ENCODE assay signal across 20 cellular contexts in genomic region chr15:63391669-63392354, GRCh38. TPM values are rescaled to one million over a fixed set of nuclear protein-coding genes. Genes with fewer than 3 reads are reported as not detected.
DNase-seq lines count a peak whose midpoint lies in the region; ATAC-seq and TF ChIP-seq lines count a peak whose summit lies in the region.
"Had no signal": no experiment of that assay in that cellular context is flagged by ENCODE, and none has a peak within 500 bp of the region (broad histone marks: within the 10 kb centered on the region; RNA-seq: fewer than 3 reads in every experiment).

No MANE protein-coding gene starts in this region.

- no peak overlapping the region for H3K4me2 ChIP-seq in IMR-90 (ENCODE audit: low read depth, low read length)

- in situ Hi-C loops in IMR-90 (cut with MboI; ENCODE audit: low sequenced_read_pairs) (no loop called here), gastrocnemius medialis (cut with MboI; ENCODE audit: low sequenced_read_pairs in 4 of 4) (loop anchor here in 1 of 4 donors (10.0 kb wide), 1 partner anchor 97 kb away; no protein-coding TSS in a partner anchor)

- H3K4me3 ChIP-seq in IMR-90 (ENCODE audit: insufficient read depth, low read depth, low read length) (no peak overlapping the region), gastrocnemius medialis (no peak overlapping the region)
- H3K4me3 ChIP-seq: BLaER1 treated with 17β-estradiol and CSF1 and Interleukin-3, amounts not matched to agents 10 nM and 100 nM; GM23248; MG63 had no signal

- H3K36me3 ChIP-seq in IMR-90 (ENCODE audit: control insufficient read depth, insufficient read depth, low read length): no peaks in the 10 kb centered on the region
- H3K36me3 ChIP-seq in gastrocnemius medialis: no peaks in the 10 kb centered on the region
- H3K36me3 ChIP-seq: BLaER1 treated with 17β-estradiol and CSF1 and Interleukin-3, amounts not matched to agents 10 nM and 100 nM; MG63 had no signal

- H3K4me3 Mint-ChIP-seq in activated naive CD4-positive, alpha-beta T cell treated with anti-CD3 and anti-CD28 coated beads, Interleukin-2, amount 50 U/mL, for 24 hours: peak overlapping the region; percentile 60
- no peak overlapping the region for H3K4me3 Mint-ChIP-seq in nephron progenitor cell

- intact Hi-C loops in IMR-90 (cut with micrococcal nuclease) (no loop called here), gastrocnemius medialis (cut with DNase I; ENCODE audit: low total_unique reads) (no loop called here)

- H3K56ac ChIP-seq in IMR-90 (ENCODE audit: extremely low read depth, insufficient read depth, low read length): no peak overlapping the region

- no peak overlapping the region for H4K8ac ChIP-seq in IMR-90 (ENCODE audit: low read depth in 2 of 2, low read length in 2 of 2)

- H2BK5ac ChIP-seq in IMR-90 (ENCODE audit: low read depth, low read length, poor library complexity, severe bottlenecking): no peak overlapping the region

- no TSS peak for BruUV-seq in IMR-90 (replicated peaks; lab: Mats Ljungman, UMichigan)

- no peak overlapping the region for H3K18ac ChIP-seq in IMR-90 (ENCODE audit: low read depth, low read length)

- H2AK9ac ChIP-seq in IMR-90 (replicated peaks; ENCODE audit: low read depth, low read length, poor library complexity): peak overlapping the region; percentile 20

- H3K27ac ChIP-seq in IMR-90 (ENCODE audit: insufficient read depth, low read length) (no peak overlapping the region), VCaP (peak overlapping the region; percentile 59), gastrocnemius medialis (no peak overlapping the region)
- H3K27ac ChIP-seq: BLaER1 treated with 17β-estradiol and CSF1 and Interleukin-3, amounts not matched to agents 10 nM and 100 nM; GM23248 had no signal

- no peak for TF ChIP-seq RAD21 in IMR-90 (IDR thresholded peaks at IDR 0.05; ENCODE audit: low read length)

- dilution Hi-C loops in IMR-90 (cut with HindIII; ENCODE audit: low sequenced_read_pairs, unreplicated experiment): no loop called here

- H3K27me3 Mint-ChIP-seq in activated naive CD4-positive, alpha-beta T cell treated with anti-CD3 and anti-CD28 coated beads, Interleukin-2, amount 50 U/mL, for 24 hours: no peaks in the 10 kb centered on the region
- peaks cover 5% of the 10 kb centered on the region for H3K27me3 Mint-ChIP-seq in nephron progenitor cell (ENCODE audit: low read depth, poor library complexity)

- no peaks in the 10 kb centered on the region for H3K79me1 ChIP-seq in IMR-90 (ENCODE audit: low read depth in 1 of 2, low read length in 2 of 2)

- no peak for DNase-seq in activated naive CD4-positive, alpha-beta T cell treated with Interleukin-2 at 50 U/mL for 16 hours
- no peak for DNase-seq in IMR-90
- DNase-seq in nephron progenitor cell: no peak
- DNase-seq in gastrocnemius medialis: no peak
- DNase-seq in NCI-H1092 (lab: John Stamatoyannopoulos, UW): no peak
- DNase-seq: COR-L47, DMS153, EL, GM23248, HCEC 1CT, MG63, NCI-H1092 treated with DMSO at 0.1 percent for 48 hours, NCI-H2227 treated with DMSO at 0.1 percent for 48 hours, NCI-H524, SHP77 had no signal

- H3K9me3 ChIP-seq in IMR-90 (ENCODE audit: control insufficient read depth, insufficient read depth, low read length) (no peaks in the 10 kb centered on the region), gastrocnemius medialis (no peaks in the 10 kb centered on the region)
- H3K9me3 ChIP-seq: BLaER1 treated with 17β-estradiol and CSF1 and Interleukin-3, amounts not matched to agents 10 nM and 100 nM; MG63 had no signal

- H4K5ac ChIP-seq in IMR-90 (ENCODE audit: low read depth, low read length): no peak overlapping the region

- no peaks in the 10 kb centered on the region for H3K36me3 Mint-ChIP-seq in activated naive CD4-positive, alpha-beta T cell treated with anti-CD3 and anti-CD28 coated beads, Interleukin-2, amount 50 U/mL, for 24 hours
- no peaks in the 10 kb centered on the region for H3K36me3 Mint-ChIP-seq in nephron progenitor cell (ENCODE audit: low read depth)

- H3K4ac ChIP-seq in IMR-90 (ENCODE audit: low read depth, low read length): no peak overlapping the region

- TF ChIP-seq CTCF in IMR-90 (conservative IDR thresholded peaks at IDR 0.05; ENCODE audit: low read depth, low read length): no peak
- no peak for TF ChIP-seq CTCF in VCaP (conservative IDR thresholded peaks at IDR 0.05)
- TF ChIP-seq CTCF in nephron progenitor cell (IDR thresholded peaks at IDR 0.05): no peak
- TF ChIP-seq CTCF in gastrocnemius medialis (IDR thresholded peaks at IDR 0.05 in 4 of 5, conservative IDR thresholded peaks at IDR 0.05 in 1 of 5): no peak

- H3K27ac Mint-ChIP-seq in activated naive CD4-positive, alpha-beta T cell treated with anti-CD3 and anti-CD28 coated beads, Interleukin-2, amount 50 U/mL, for 24 hours: no peak overlapping the region
- peak overlapping the region; percentile 0 for H3K27ac Mint-ChIP-seq in nephron progenitor cell

- no peak overlapping the region for H3K23ac ChIP-seq in IMR-90 (ENCODE audit: low read depth, low read length)

- no peak overlapping the region for H2BK20ac ChIP-seq in IMR-90 (ENCODE audit: low read depth, low read length)

- CTCF ChIA-PET in IMR-90 (lab: Yijun Ruan, JAX): no interaction called here

- H3K4me1 ChIP-seq in IMR-90 (ENCODE audit: control insufficient read depth, insufficient read depth, low read length) (no peaks in the 10 kb centered on the region), gastrocnemius medialis (peaks cover 6 to 21% of the 10 kb centered on the region in 2 donors)

- ATAC-seq in IMR-90 (ENCODE audit: low read depth) (no peak), HG03139 (IDR thresholded peaks at IDR 0.05; ENCODE audit: unreplicated experiment) (no peak), gastrocnemius medialis (no peak)
- ATAC-seq: Panc1 had no signal

- H4K91ac ChIP-seq in IMR-90 (ENCODE audit: insufficient read depth, low read depth, low read length): no peak overlapping the region

- H4K20me1 ChIP-seq in IMR-90 (ENCODE audit: insufficient read depth, low read length): no peaks in the 10 kb centered on the region
- H4K20me1 ChIP-seq: BLaER1 treated with 17β-estradiol and CSF1 and Interleukin-3, amounts not matched to agents 10 nM and 100 nM had no signal

- 78% methylated on average over 3 of the region's 6 CpGs; no CpG with 5 or more reads in 1 of the 2 experiments for WGBS in IMR-90 (ENCODE audit: extremely low coverage in 2 of 2, insufficient read length in 1 of 2), 2 experiments

- no peak overlapping the region for H2AK5ac ChIP-seq in IMR-90 (ENCODE audit: low read depth, low read length)

- H3K9me3 Mint-ChIP-seq in activated naive CD4-positive, alpha-beta T cell treated with anti-CD3 and anti-CD28 coated beads, Interleukin-2, amount 50 U/mL, for 24 hours: no peaks in the 10 kb centered on the region
- no peaks in the 10 kb centered on the region for H3K9me3 Mint-ChIP-seq in nephron progenitor cell

- H3K14ac ChIP-seq in IMR-90 (replicated peaks; ENCODE audit: low read depth, low read length): peak overlapping the region; percentile 39; the same call in 1 of the 2 replicates

- POLR2A ChIA-PET in IMR-90 (lab: Charles Lee; ENCODE audit: unreplicated experiment): no interaction called here

- H3K4me1 Mint-ChIP-seq in activated naive CD4-positive, alpha-beta T cell treated with anti-CD3 and anti-CD28 coated beads, Interleukin-2, amount 50 U/mL, for 24 hours: peaks cover 9% of the 10 kb centered on the region
- H3K4me1 Mint-ChIP-seq in nephron progenitor cell: peaks cover 66% of the 10 kb centered on the region

- H2BK120ac ChIP-seq in IMR-90 (ENCODE audit: low read depth, low read length): no peak overlapping the region

- H2BK15ac ChIP-seq in IMR-90 (ENCODE audit: low read depth, low read length): no peak overlapping the region

- TF ChIP-seq POLR2A in IMR-90 (IDR thresholded peaks at IDR 0.05; ENCODE audit: low read depth, low read length) (no peak), gastrocnemius medialis (IDR thresholded peaks at IDR 0.05) (no peak)

- H3K9me1 ChIP-seq in IMR-90 (ENCODE audit: insufficient read depth, low read length): 0 out of 2 replicates have a peak, but pooled peaks cover 5% of the 10 kb centered on the region

- H2AFZ ChIP-seq in IMR-90 (replicated peaks; ENCODE audit: low read length, poor library complexity): no peak overlapping the region
- H2AFZ ChIP-seq: GM23248 had no signal

- no peak overlapping the region for H3K9ac ChIP-seq in IMR-90 (ENCODE audit: low read depth, low read length)
- H3K9ac ChIP-seq: BLaER1 treated with 17β-estradiol and CSF1 and Interleukin-3, amounts not matched to agents 10 nM and 100 nM; GM23248 had no signal

- H3K27me3 ChIP-seq in IMR-90 (ENCODE audit: control insufficient read depth, insufficient read depth, low read length) (peaks cover 4% of the 10 kb centered on the region; the same call in 1 of the 2 replicates), gastrocnemius medialis (no peaks in the 10 kb centered on the region)
- H3K27me3 ChIP-seq: BLaER1 treated with 17β-estradiol and CSF1 and Interleukin-3, amounts not matched to agents 10 nM and 100 nM; MG63 had no signal

TF ChIP-seq in IMR-90, 13 proteins besides CTCF, POLR2A, EP300 and RAD21 (continues in another document):
- no peak for TF ChIP-seq BHLHE40 (IDR thresholded peaks at IDR 0.05; ENCODE audit: low read depth, low read length)
- TF ChIP-seq NFE2L2 (IDR thresholded peaks at IDR 0.05; ENCODE audit: low read depth, low read length): no peak
- TF ChIP-seq MAZ (IDR thresholded peaks at IDR 0.05; ENCODE audit: borderline replicate concordance, low read depth, low read length): no peak
- TF ChIP-seq RCOR1 (IDR thresholded peaks at IDR 0.05; ENCODE audit: insufficient replicate concordance, low read length): no peak
- TF ChIP-seq USF2 (IDR thresholded peaks at IDR 0.05; ENCODE audit: low read depth, low read length): no peak
- no peak for TF ChIP-seq CEBPB (IDR thresholded peaks at IDR 0.05; ENCODE audit: low read depth, low read length)
- no peak for TF ChIP-seq MAFK (IDR thresholded peaks at IDR 0.05; ENCODE audit: low read depth, low read length)
- no peak for TF ChIP-seq RFX5 (IDR thresholded peaks at IDR 0.05; ENCODE audit: low read depth, low read length)
- TF ChIP-seq CHD1 (IDR thresholded peaks at IDR 0.05; ENCODE audit: low read depth, low read length): no peak

RNA-seq across cellular contexts. Expression of gene CA12, which starts 10.2 kb away (rescaled TPM):
- total RNA-seq in IMR-90 (2012; rRNA removed) (33.7 and 36.4 TPM in 2 replicates), gastrocnemius medialis (1 to 10 TPM in 1 of 4 donors, under 1 TPM in 1, not detected in 2; 0.10 to 1.7 TPM)
- polyA plus RNA-seq in IMR-90 (2012; rRNA removed): 52.6 and 55.2 TPM in 2 replicates
- 26.4 and 51.5 TPM in 2 replicates for polyA plus RNA-seq in IMR-90 (2012; cell fraction: cytosol; rRNA removed)
- 19.3 and 34.7 TPM in 2 replicates for polyA plus RNA-seq in IMR-90 (2012; cell fraction: nucleus; rRNA removed; ENCODE audit: low replicate concordance)

Comparison
In these comparisons a context has a peak if more than half of its experiments do, and no peak if none do; other contexts are left out.
1. RNA of gene CA12, which starts 10.2 kb away (total RNA-seq): 33.7 to 36.4 TPM in IMR-90; 0.10 to 1.7 TPM in gastrocnemius medialis; every median in the first group is over 10 times any median in the second.